In the genomic region with DNA sequence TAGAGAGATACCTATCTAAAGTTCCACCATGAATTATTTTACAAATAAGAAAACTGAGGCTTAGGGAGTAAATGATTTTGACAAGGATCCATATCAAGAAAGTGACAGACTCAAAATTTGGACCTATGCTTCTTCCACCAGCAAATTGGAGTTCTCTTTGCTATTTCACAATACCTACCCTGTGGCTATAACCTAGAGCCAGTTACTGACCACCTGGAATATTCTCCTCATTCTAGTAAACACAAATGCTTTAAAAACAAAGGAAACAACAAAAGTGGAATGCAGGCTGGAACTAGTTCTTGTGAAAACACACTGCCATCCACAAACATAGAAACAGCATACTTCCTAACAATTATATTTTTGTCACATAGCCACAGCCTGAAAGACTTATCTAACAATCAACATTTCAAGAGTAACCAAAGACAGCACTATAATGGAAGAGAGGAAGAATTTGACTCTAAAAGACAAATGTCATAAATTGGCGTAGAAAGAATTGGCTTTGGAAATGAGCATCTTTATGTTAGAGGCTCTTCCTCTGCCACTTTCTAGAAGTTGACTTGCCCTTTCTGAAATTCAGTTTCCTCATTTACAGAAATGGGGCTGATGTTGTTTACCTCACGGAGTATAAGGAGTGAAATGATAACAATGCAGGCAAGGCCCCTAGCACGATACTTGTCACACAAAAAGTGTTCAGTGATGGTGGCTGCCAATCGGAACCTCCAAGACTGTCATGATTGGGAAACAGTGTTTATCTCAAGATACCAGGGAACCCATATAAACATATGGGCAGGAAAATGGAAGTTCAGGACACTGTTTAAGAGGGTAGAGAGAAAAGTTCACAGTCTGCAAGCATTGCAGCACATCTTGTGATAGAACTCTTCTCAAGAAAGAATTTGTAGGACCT, we compare ENCODE assay signal across 23 cellular contexts.
"Had no signal": no experiment of that assay in that cellular context is flagged by ENCODE, and none has a peak within 500 bp of the region (broad histone marks: within the 10 kb centered on the region; RNA-seq: fewer than 3 reads in every experiment).

No MANE protein-coding gene starts in this region.

- H3K4me3 ChIP-seq: MG63, SJSA1, SK-N-MC had no signal

- H3K4me2 ChIP-seq: KMS-11 had no signal

- H3K27me3 ChIP-seq: MG63, SJSA1 had no signal

- H3K36me3 ChIP-seq: MG63, SJSA1 had no signal

- H3K9ac ChIP-seq: KMS-11 had no signal

- H3K27ac ChIP-seq: HL-60, KMS-11, SJSA1, SK-N-MC had no signal

- H3K4me1 ChIP-seq: SJSA1 had no signal

- DNase-seq: MG63, NCI-H1092, NCI-H1105 treated with DMSO at 0.1 percent for 48 hours, NCI-H1417 treated with DMSO at 0.1 percent for 48 hours, NCI-H146, NCI-H1694 treated with DMSO at 0.1 percent for 48 hours, NCI-H1930, NCI-H2081, NCI-H2107, NCI-H2171, NCI-H226, NCI-H446, NCI-H510A, NCI-H524 treated with DMSO at 0.1 percent for 48 hours, NCI-H69, NCI-H774, Right ventricle myocardium superior, RPMI8226, SIG-M5 had no signal

- H3K9me3 ChIP-seq: MG63, SJSA1 had no signal
